ENCODE assay signal across 8 cellular contexts in genomic region chr1:1891349-1892078, GRCh38. TPM values are rescaled to one million over a fixed set of nuclear protein-coding genes. Genes with fewer than 3 reads are reported as not detected.
DNase-seq lines count a peak whose midpoint lies in the region; ATAC-seq and TF ChIP-seq lines count a peak whose summit lies in the region.

No MANE protein-coding gene starts in this region.

- no peaks in the 10 kb centered on the region for H3K9me2 ChIP-seq in OCI-LY7 (ENCODE audit: insufficient read depth, low read length)

- peaks cover 29% of the 10 kb centered on the region for H4K20me1 ChIP-seq in OCI-LY7 (ENCODE audit: insufficient read depth, low read length)
- H4K20me1 ChIP-seq in neural progenitor cell (ENCODE audit: low read depth): peaks cover 41% of the 10 kb centered on the region

- H3K27me3 Mint-ChIP-seq in activated T-helper 17 cell treated with anti-CD3 and anti-CD28 coated beads, Interleukin-2, amount 50 U/mL, for 72 hours: no peaks in the 10 kb centered on the region
- peaks cover 10% of the 10 kb centered on the region for H3K27me3 Mint-ChIP-seq in neural progenitor cell (ENCODE audit: insufficient read depth, low read depth)

- ATAC-seq in HG03280 (IDR thresholded peaks at IDR 0.05; ENCODE audit: unreplicated experiment): peak; percentile 8
- ATAC-seq in activated T-helper 17 cell treated with anti-CD3 and anti-CD28 coated beads, Interleukin-2, amount 50 U/mL, for 72 hours (replicated peaks): peak; percentile 58

- H3K79me2 ChIP-seq in OCI-LY7 (ENCODE audit: insufficient read depth, low read depth, low read length) (peaks cover 62% of the 10 kb centered on the region), neural progenitor cell (ENCODE audit: low read depth) (peaks cover 57% of the 10 kb centered on the region)

- peaks cover 27% of the 10 kb centered on the region for H3F3A ChIP-seq in neural progenitor cell (ENCODE audit: low read depth)

- DNase-seq in NCI-H1417 (lab: John Stamatoyannopoulos, UW) (peak; percentile 79 to 83 (median 80)), NCI-H1417 treated with DMSO at 0.1 percent for 48 hours (lab: John Stamatoyannopoulos, UW) (no peak), OCI-LY7 (ENCODE audit: low spot score) (peak; percentile 82), fibroblast of the conjunctiva (ENCODE audit: low read depth) (peak; percentile 12), neural progenitor cell (ENCODE audit: low spot score) (peak; percentile 71), substantia nigra (lab: John Stamatoyannopoulos, UW) (peak in 37 of 49 donors; percentile 53 to 91 (median 78))

- POLR2A ChIA-PET in OCI-LY7 (lab: Charles Lee): interaction anchor here (0.5 to 1.3 kb wide), 4 partner anchors 9 to 48 kb away, joined by 3 to 6 read pairs (median 3); no protein-coding TSS in a partner anchor

- H3K27ac Mint-ChIP-seq in activated T-helper 17 cell treated with anti-CD3 and anti-CD28 coated beads, Interleukin-2, amount 50 U/mL, for 72 hours: peak overlapping the region; percentile 81
- H3K27ac Mint-ChIP-seq in neural progenitor cell: peak overlapping the region; percentile 83

- H3K4me3 Mint-ChIP-seq in activated T-helper 17 cell treated with anti-CD3 and anti-CD28 coated beads, Interleukin-2, amount 50 U/mL, for 72 hours: peak overlapping the region; percentile 84
- H3K4me3 Mint-ChIP-seq in neural progenitor cell: peak overlapping the region; percentile 86

- no peaks in the 10 kb centered on the region for H3K9me3 Mint-ChIP-seq in activated T-helper 17 cell treated with anti-CD3 and anti-CD28 coated beads, Interleukin-2, amount 50 U/mL, for 72 hours
- H3K9me3 Mint-ChIP-seq in neural progenitor cell: peaks cover 20% of the 10 kb centered on the region

- H3K4me2 ChIP-seq in OCI-LY7 (ENCODE audit: low read length) (peak overlapping the region; percentile 98), neural progenitor cell (peak overlapping the region; percentile 81)

- H3K27me3 ChIP-seq in neural progenitor cell: no peaks in the 10 kb centered on the region

- no peak overlapping the region for H3K9ac ChIP-seq in neural progenitor cell

- peaks cover 68% of the 10 kb centered on the region for H3K4me1 ChIP-seq in OCI-LY7 (ENCODE audit: insufficient read depth, low read length, poor library complexity, severe bottlenecking)
- peaks cover 32% of the 10 kb centered on the region for H3K4me1 ChIP-seq in neural progenitor cell

- peaks cover 34% of the 10 kb centered on the region for H3K36me3 ChIP-seq in OCI-LY7 (ENCODE audit: insufficient read depth, low read length)
- H3K36me3 ChIP-seq in neural progenitor cell: peaks cover 4% of the 10 kb centered on the region

- H3K36me3 Mint-ChIP-seq in activated T-helper 17 cell treated with anti-CD3 and anti-CD28 coated beads, Interleukin-2, amount 50 U/mL, for 72 hours (ENCODE audit: low read depth): peaks cover 27% of the 10 kb centered on the region
- H3K36me3 Mint-ChIP-seq in neural progenitor cell: peaks cover 17% of the 10 kb centered on the region

- no TSS peak for BruUV-seq in OCI-LY7 (replicated peaks; lab: Mats Ljungman, UMichigan)

- H3K27ac ChIP-seq in OCI-LY7 (ENCODE audit: low read depth, low read length, poor library complexity, severe bottlenecking) (peak overlapping the region; percentile 79), neural progenitor cell (no peak overlapping the region), substantia nigra (ENCODE audit: low read depth, low read length, poor library complexity, severe bottlenecking) (peak overlapping the region; percentile 87)

- H3K4me3 ChIP-seq in OCI-LY7 (ENCODE audit: low read depth, low read length, poor library complexity, severe bottlenecking) (peak overlapping the region; percentile 97), neural progenitor cell (peak overlapping the region; percentile 87)

- TF ChIP-seq CTCF in OCI-LY7 (conservative IDR thresholded peaks at IDR 0.05; ENCODE audit: low read length): no peak
- no peak for TF ChIP-seq CTCF in neural progenitor cell (IDR thresholded peaks at IDR 0.05)

- H2AFZ ChIP-seq in OCI-LY7 (ENCODE audit: low read length) (no peak overlapping the region), neural progenitor cell (replicated peaks) (no peak overlapping the region)

- H3K9me3 ChIP-seq in OCI-LY7 (ENCODE audit: low read length) (0 out of 2 replicates have a peak, but pooled peaks cover 4% of the 10 kb centered on the region), neural progenitor cell (ENCODE audit: low read depth) (no peaks in the 10 kb centered on the region)

- intact Hi-C loops in OCI-LY7 (cut with micrococcal nuclease; ENCODE audit: unreplicated experiment): loop anchor here (2.0 kb wide), 1 partner anchor 51 kb away; no protein-coding TSS in a partner anchor

- CTCF ChIA-PET in OCI-LY7 (lab: Charles Lee; ENCODE audit: unreplicated experiment): interaction anchor here (1.0 kb wide), 1 partner anchor 17 kb away, joined by 7 read pairs; no protein-coding TSS in a partner anchor

- H3K4me1 Mint-ChIP-seq in activated T-helper 17 cell treated with anti-CD3 and anti-CD28 coated beads, Interleukin-2, amount 50 U/mL, for 72 hours: peaks cover 23% of the 10 kb centered on the region
- H3K4me1 Mint-ChIP-seq in neural progenitor cell: peaks cover 43% of the 10 kb centered on the region

RNA-seq across cellular contexts. Expression of gene GNB1, which starts 0.6 kb away (rescaled TPM):
- 86.9 and 101 TPM in 2 replicates for total RNA-seq in OCI-LY7 (2014; rRNA removed; shearing (Covaris generic))
- total RNA-seq in OCI-LY7 (2022) (502 and 563 TPM in 2 replicates), neural progenitor cell (ENCODE audit: low replicate concordance) (175 and 197 TPM in 2 replicates)
- total RNA-seq in activated T-helper 17 cell treated with anti-CD3 and anti-CD28 coated beads, Interleukin-2, amount 50 U/mL, for 72 hours: 100 to 1,000 TPM; 266 to 410 TPM

RNA-seq across cellular contexts. Expression of gene CALML6, which starts 23.5 kb away (rescaled TPM):
- 0.54 and 0.88 TPM in 2 replicates for total RNA-seq in OCI-LY7 (2014; rRNA removed; shearing (Covaris generic))
- total RNA-seq in OCI-LY7 (2022): 2.4 and 5.1 TPM in 2 replicates
- total RNA-seq in activated T-helper 17 cell treated with anti-CD3 and anti-CD28 coated beads, Interleukin-2, amount 50 U/mL, for 72 hours: 1 to 10 TPM in 1 of 2 donors, under 1 TPM in 1; 0.86 to 1.7 TPM
- total RNA-seq in neural progenitor cell (ENCODE audit: low replicate concordance): 0.53 TPM in 1 of 2 replicates, not detected in the other

RNA-seq across cellular contexts. Expression of gene TMEM52, which starts 27.6 kb away (rescaled TPM):
- 0.46 and 1.7 TPM in 2 replicates for total RNA-seq in OCI-LY7 (2014; rRNA removed; shearing (Covaris generic))
- total RNA-seq in OCI-LY7 (2022) (2.5 and 2.7 TPM in 2 replicates), neural progenitor cell (ENCODE audit: low replicate concordance) (2.9 and 7.4 TPM in 2 replicates)
- total RNA-seq in activated T-helper 17 cell treated with anti-CD3 and anti-CD28 coated beads, Interleukin-2, amount 50 U/mL, for 72 hours: 1 to 10 TPM; 1.8 to 2.0 TPM
